9 cellular contexts compared by ENCODE assay signal in the genomic region with DNA sequence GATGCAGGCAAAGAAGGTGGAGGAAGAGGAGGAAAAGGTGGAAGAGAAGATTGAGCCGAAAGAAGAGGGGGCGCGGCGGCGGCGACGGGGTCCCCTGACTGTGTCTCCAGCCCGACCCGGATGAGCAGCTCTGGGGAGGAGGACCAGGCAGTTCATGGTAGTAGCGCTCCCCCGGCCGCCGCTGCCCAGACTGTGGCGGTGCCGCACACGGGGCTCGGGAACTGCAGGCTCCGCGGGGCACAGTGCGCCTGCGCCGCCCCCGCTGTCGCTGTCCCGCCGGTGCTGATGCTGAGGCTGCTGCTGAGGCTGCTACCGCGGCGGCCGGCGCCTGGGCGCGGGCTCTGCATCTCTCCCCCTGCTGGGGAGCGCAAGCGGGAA. TPM values are rescaled to one million over a fixed set of nuclear protein-coding genes. Genes with fewer than 3 reads are reported as not detected.
DNase-seq lines count a peak whose midpoint lies in the region; ATAC-seq, FAIRE-seq and TF ChIP-seq lines count a peak whose summit lies in the region.
"Had no signal": no experiment of that assay in that cellular context is flagged by ENCODE, and none has a peak within 500 bp of the region (broad histone marks: within the 10 kb centered on the region; RNA-seq: fewer than 3 reads in every experiment).

KCNH5 (minus strand) TSS at position 225 of the 378 bp plus-strand sequence. CDS start 272 bp downstream, outside the sequence.

- no peak within 1 kb of the TSS; the same call in 1 of the 2 replicates for H3K27ac ChIP-seq in WERI-Rb-1
- no peak within 1 kb of the TSS for H3K27ac ChIP-seq in cardiac muscle cell
- no peak within 1 kb of the TSS for H3K27ac ChIP-seq in CD8-positive, alpha-beta T cell (ENCODE audit: low read depth, low read length)

- POLR2A ChIA-PET in CD8-positive, alpha-beta T cell (lab: Charles Lee): no interaction called here

- H3K27me3 Mint-ChIP-seq in CD8-positive, alpha-beta T cell (ENCODE audit: low read depth): peaks cover 38% of the 10 kb centered on the region

- H3K4me3 ChIP-seq in WERI-Rb-1 (ENCODE audit: low read depth, low read length): peak within 1 kb of the TSS; percentile 85
- H3K4me3 ChIP-seq in cardiac muscle cell: peak within 1 kb of the TSS; percentile 27
- H3K4me3 ChIP-seq in skeletal muscle cell (ENCODE audit: low read depth, low read length): peak within 1 kb of the TSS; percentile 30
- no peak within 1 kb of the TSS for H3K4me3 ChIP-seq in CD8-positive, alpha-beta T cell (ENCODE audit: low read depth, low read length)

- peak within 1 kb of the TSS; percentile 62; the same call in 1 of the 2 replicates for H3K9ac ChIP-seq in ES-I3 (ENCODE audit: low read depth, low read length)

- H3K36me3 ChIP-seq in ES-I3 (ENCODE audit: insufficient read depth, low read length) (no peaks in the 10 kb centered on the region), WERI-Rb-1 (no peaks in the 10 kb centered on the region), cardiac muscle cell (no peaks in the 10 kb centered on the region)
- H3K36me3 ChIP-seq in CD8-positive, alpha-beta T cell (ENCODE audit: insufficient read depth, low read length): no peaks in the 10 kb centered on the region

- H3K9me3 ChIP-seq in ES-I3 (ENCODE audit: control insufficient read depth, insufficient read depth, low read length) (no peaks in the 10 kb centered on the region), WERI-Rb-1 (ENCODE audit: severe bottlenecking) (no peaks in the 10 kb centered on the region), cardiac muscle cell (ENCODE audit: low read depth) (no peaks in the 10 kb centered on the region)
- no peaks in the 10 kb centered on the region for H3K9me3 ChIP-seq in CD8-positive, alpha-beta T cell (ENCODE audit: low read length)

- CTCF ChIA-PET in CD8-positive, alpha-beta T cell (lab: Charles Lee): no interaction called here

- peak; percentile 36 for DNase-seq in HuH-7 (ENCODE audit: low spot score)
- DNase-seq in WERI-Rb-1: peak; percentile 78
- peak; percentile 43 to 90 for DNase-seq in cardiac muscle cell (ENCODE audit: low read depth in 1 of 2, low spot score in 1 of 2)
- no peak for DNase-seq in skeletal muscle cell (ENCODE audit: low read depth)
- no peak for DNase-seq in GM19239 (ENCODE audit: insufficient read length, low spot score)
- DNase-seq in CD8-positive, alpha-beta T cell: no peak

- TF ChIP-seq CTCF in WERI-Rb-1 (IDR thresholded peaks at IDR 0.05; ENCODE audit: low read depth, low read length) (peak; percentile 15; the same call in 1 of the 2 replicates), cardiac muscle cell (IDR thresholded peaks at IDR 0.05; ENCODE audit: low read depth, low read length) (no peak)
- TF ChIP-seq CTCF in CD8-positive, alpha-beta T cell (IDR thresholded peaks at IDR 0.05): no peak

- no peaks in the 10 kb centered on the region for H3K4me1 Mint-ChIP-seq in CD8-positive, alpha-beta T cell (ENCODE audit: low read depth)

- no peaks in the 10 kb centered on the region for H3K36me3 Mint-ChIP-seq in CD8-positive, alpha-beta T cell

- H3K9me3 Mint-ChIP-seq in CD8-positive, alpha-beta T cell: no peaks in the 10 kb centered on the region

- intact Hi-C loops in CD8-positive, alpha-beta T cell (cut with DNase I, micrococcal nuclease): no loop called here

- H3K27ac Mint-ChIP-seq in CD8-positive, alpha-beta T cell: no peak within 1 kb of the TSS

- H3K27me3 ChIP-seq in WERI-Rb-1 (ENCODE audit: insufficient read depth, low read depth, severe bottlenecking): peaks cover 15% of the 10 kb centered on the region
- peaks cover 72% of the 10 kb centered on the region for H3K27me3 ChIP-seq in cardiac muscle cell
- peaks cover 4% of the 10 kb centered on the region for H3K27me3 ChIP-seq in CD8-positive, alpha-beta T cell (ENCODE audit: insufficient read depth, low read length)

- FAIRE-seq in GM19239 (lab: Jason Lieb, UNC): no peak

- H3K4me1 ChIP-seq in ES-I3 (ENCODE audit: insufficient read depth, low read length): peaks cover 5% of the 10 kb centered on the region; the same call in 1 of the 2 replicates
- H3K4me1 ChIP-seq in cardiac muscle cell (ENCODE audit: low read depth): no peaks in the 10 kb centered on the region
- no peaks in the 10 kb centered on the region for H3K4me1 ChIP-seq in CD8-positive, alpha-beta T cell (ENCODE audit: insufficient read depth, low read length)

- ATAC-seq in GM21576 (IDR thresholded peaks at IDR 0.05; ENCODE audit: unreplicated experiment): no peak
- no peak for ATAC-seq in CD8-positive, alpha-beta T cell

- no peak within 1 kb of the TSS for H3K4me3 Mint-ChIP-seq in CD8-positive, alpha-beta T cell

RNA-seq across cellular contexts. Expression of gene KCNH5, which starts in this region (rescaled TPM):
- total RNA-seq in cardiac muscle cell: 0.04 and 0.06 TPM in 2 replicates
- 0.46 TPM in 1 of 2 replicates, not detected in the other for polyA plus RNA-seq in cardiac muscle cell
- not detected for total RNA-seq in CD8-positive, alpha-beta T cell
- total RNA-seq: dermis microvascular lymphatic vessel endothelial cell had no signal

Comparison
In these comparisons a context has a peak if more than half of its experiments do, and no peak if none do; other contexts are left out.
1. Peak in DNase-seq and H3K4me3 ChIP-seq in cardiac muscle cell; RNA of the gene not detected or under 1 TPM.
2. DNase-seq: peak in HuH-7 (single experiment) and WERI-Rb-1 (single experiment); none in skeletal muscle cell (single experiment), GM19239 (single experiment) and CD8-positive, alpha-beta T cell (0 of 7).